ENCODE assay signal across 8 cellular contexts in the genomic region with DNA sequence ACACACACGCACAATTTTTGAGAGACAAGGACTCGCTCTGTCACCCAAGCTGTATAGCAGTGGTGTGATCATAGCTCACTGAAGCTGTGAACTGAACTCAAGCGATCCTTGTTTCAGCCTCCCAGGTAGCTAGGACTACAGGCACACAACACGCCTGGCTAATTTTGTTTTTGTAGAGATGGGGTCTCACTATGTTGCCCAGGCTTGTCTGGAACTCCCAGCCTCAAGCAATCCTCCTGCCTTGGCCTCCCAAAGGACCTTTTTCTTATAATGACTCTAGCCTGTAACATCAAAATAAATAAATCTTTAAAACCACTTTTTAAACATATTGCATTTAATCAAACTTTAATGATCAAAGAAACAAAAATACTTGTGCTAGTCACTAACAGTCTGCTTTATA.
"Had no signal": no experiment of that assay in that cellular context is flagged by ENCODE, and none has a peak within 500 bp of the region (broad histone marks: within the 10 kb centered on the region; RNA-seq: fewer than 3 reads in every experiment).

No MANE protein-coding gene starts in this region.

- DNase-seq: H7, IMR-90, KG1 had no signal

- H2AFZ ChIP-seq: GM23338 had no signal

- H3K4me3 ChIP-seq: GM23338, HAP-1, K562 had no signal

- H3K27ac ChIP-seq: HL-60 had no signal

- H3K9me3 ChIP-seq: HAP-1 had no signal

- H3K4me3 Mint-ChIP-seq: GM23338 had no signal

- H3K36me3 ChIP-seq: HAP-1 had no signal

- H3K4me2 ChIP-seq: GM23338 had no signal

- FAIRE-seq: K562 had no signal

- H3K9me3 Mint-ChIP-seq: GM23338 had no signal

- ATAC-seq: GM23338, HCT116, K562 had no signal

- H3K27ac Mint-ChIP-seq: GM23338 had no signal
